11 cellular contexts compared by ENCODE assay signal in the genomic region with DNA sequence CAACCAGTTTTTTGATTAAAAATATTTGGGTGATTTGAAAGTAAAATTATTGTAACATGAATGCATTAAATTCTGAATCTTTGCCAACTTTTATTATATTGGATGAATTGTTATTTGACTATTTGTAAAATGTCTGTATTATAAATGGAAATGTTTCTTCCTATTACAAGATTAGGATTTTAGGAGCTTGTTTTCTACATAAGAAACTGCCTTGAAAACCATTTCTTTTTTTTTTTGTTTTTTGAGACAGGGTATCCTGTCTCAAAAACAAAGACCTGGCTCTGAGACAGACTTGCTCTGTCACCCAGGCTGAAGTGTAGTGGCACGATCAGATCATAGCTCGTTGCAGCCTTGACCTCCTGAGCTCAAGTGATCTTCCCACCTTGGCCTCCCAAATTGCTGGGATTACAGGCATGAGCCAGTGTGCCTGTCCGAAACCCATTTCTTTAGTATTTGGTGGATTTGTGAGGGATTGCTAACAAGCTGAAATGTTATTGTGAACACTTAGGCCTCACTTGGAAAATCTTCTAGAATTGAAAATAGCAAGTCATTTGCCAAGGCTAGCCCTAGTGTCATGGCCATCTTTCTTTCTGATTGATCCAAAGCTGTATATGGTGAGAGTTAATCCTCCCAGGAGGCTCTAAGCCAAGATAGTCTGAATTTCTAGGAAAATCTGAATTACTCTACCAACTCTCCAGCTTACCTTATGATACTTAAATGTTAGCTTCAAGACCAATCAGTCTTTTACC.
DNase-seq lines count a peak whose midpoint lies in the region; ATAC-seq and TF ChIP-seq lines count a peak whose summit lies in the region.
"Had no signal": no experiment of that assay in that cellular context is flagged by ENCODE, and none has a peak within 500 bp of the region (broad histone marks: within the 10 kb centered on the region; RNA-seq: fewer than 3 reads in every experiment).

No MANE protein-coding gene starts in this region.

- peak overlapping the region; percentile 93 for H3K27ac Mint-ChIP-seq in progenitor cell of endocrine pancreas
- H3K27ac Mint-ChIP-seq in stimulated activated naive B cell treated with anti-CD40 and anti-IgM and Interleukin-4, amounts not matched to agents 10 μg/mL and 1 μg/mL and 100 μg/mL, for 72 hours, result no peak overlapping the region

- DNase-seq in RWPE2 (ENCODE audit: low spot score) (no peak), right cardiac atrium (no peak), progenitor cell of endocrine pancreas (ENCODE audit: low spot score, unreplicated experiment) (no peak), NCI-H187 (lab: John Stamatoyannopoulos, UW) (no peak), HuH-7 (ENCODE audit: low spot score) (no peak)
- DNase-seq in stimulated activated naive B cell treated with anti-CD40 and anti-IgM and Interleukin-4, amounts not matched to agents 10 μg/mL and 1 μg/mL and 100 μg/mL, for 72 hours, result no peak
- DNase-seq: activated T-cell treated with anti-CD3 and anti-CD28 coated beads for 4 hours, NCI-H1092 had no signal

- H3K27ac ChIP-seq in ACC112 (ENCODE audit: low read depth, low read length) (peak overlapping the region; percentile 100), RWPE2 (ENCODE audit: poor library complexity, severe bottlenecking) (peak overlapping the region; percentile 99), right cardiac atrium (ENCODE audit: low read length) (peak overlapping the region; percentile 39)

- WGBS in right cardiac atrium, result 53% methylated on average over 3 of the region's 3 CpGs

- no peak overlapping the region for H3K4me3 Mint-ChIP-seq in progenitor cell of endocrine pancreas (ENCODE audit: low read depth)
- no peak overlapping the region for H3K4me3 Mint-ChIP-seq in stimulated activated naive B cell treated with anti-CD40 and anti-IgM and Interleukin-4, amounts not matched to agents 10 μg/mL and 1 μg/mL and 100 μg/mL, for 72 hours

- TF ChIP-seq CTCF in RWPE2 (IDR thresholded peaks at IDR 0.05; ENCODE audit: poor library complexity, severe bottlenecking), result no peak
- TF ChIP-seq CTCF in progenitor cell of endocrine pancreas (IDR thresholded peaks at IDR 0.05; ENCODE audit: unreplicated experiment), result no peak

- peaks cover 14% of the 10 kb centered on the region for H3K36me3 Mint-ChIP-seq in progenitor cell of endocrine pancreas (ENCODE audit: insufficient read depth)
- H3K36me3 Mint-ChIP-seq in stimulated activated naive B cell treated with anti-CD40 and anti-IgM and Interleukin-4, amounts not matched to agents 10 μg/mL and 1 μg/mL and 100 μg/mL, for 72 hours, result peaks cover 3 to 19% of the 10 kb centered on the region in 2 donors

- H3K27me3 Mint-ChIP-seq in progenitor cell of endocrine pancreas, result no peaks in the 10 kb centered on the region
- H3K27me3 Mint-ChIP-seq in stimulated activated naive B cell treated with anti-CD40 and anti-IgM and Interleukin-4, amounts not matched to agents 10 μg/mL and 1 μg/mL and 100 μg/mL, for 72 hours, result peaks cover 5 to 15% of the 10 kb centered on the region in 2 donors

- intact Hi-C loops in right cardiac atrium (cut with DNase I), result no loop called here

- H3K9me3 Mint-ChIP-seq in progenitor cell of endocrine pancreas (ENCODE audit: low read depth), result no peaks in the 10 kb centered on the region
- no peaks in the 10 kb centered on the region for H3K9me3 Mint-ChIP-seq in stimulated activated naive B cell treated with anti-CD40 and anti-IgM and Interleukin-4, amounts not matched to agents 10 μg/mL and 1 μg/mL and 100 μg/mL, for 72 hours

- H3K9me3 ChIP-seq in RWPE2 (ENCODE audit: severe bottlenecking) (no peaks in the 10 kb centered on the region), right cardiac atrium (ENCODE audit: control insufficient read depth, low read length) (no peaks in the 10 kb centered on the region)
- H3K9me3 ChIP-seq: thoracic aorta had no signal

- H3K4me3 ChIP-seq in ACC112 (ENCODE audit: low read depth, low read length) (peak overlapping the region; percentile 34; the same call in 1 of the 2 replicates), RWPE2 (ENCODE audit: severe bottlenecking) (no peak overlapping the region), right cardiac atrium (ENCODE audit: low read length) (no peak overlapping the region)
- H3K4me3 ChIP-seq: thoracic aorta had no signal

- peaks cover 61% of the 10 kb centered on the region for H3K4me1 Mint-ChIP-seq in progenitor cell of endocrine pancreas (ENCODE audit: low read depth)
- H3K4me1 Mint-ChIP-seq in stimulated activated naive B cell treated with anti-CD40 and anti-IgM and Interleukin-4, amounts not matched to agents 10 μg/mL and 1 μg/mL and 100 μg/mL, for 72 hours, result peaks cover 22 to 48% of the 10 kb centered on the region in 2 donors

- no peaks in the 10 kb centered on the region for H3K27me3 ChIP-seq in ACC112 (ENCODE audit: insufficient read depth, low read length)
- no peaks in the 10 kb centered on the region for H3K27me3 ChIP-seq in RWPE2 (ENCODE audit: insufficient read depth, poor library complexity, severe bottlenecking)
- H3K27me3 ChIP-seq in right cardiac atrium (ENCODE audit: control insufficient read depth, insufficient read depth), result no peaks in the 10 kb centered on the region

- peaks cover 80% of the 10 kb centered on the region for H3K79me2 ChIP-seq in ACC112 (ENCODE audit: control insufficient read depth, insufficient read depth, low read length, unreplicated experiment)

- H3K4me1 ChIP-seq in ACC112 (ENCODE audit: control insufficient read depth, insufficient read depth, low read length, unreplicated experiment) (peaks cover 83% of the 10 kb centered on the region), RWPE2 (ENCODE audit: insufficient read depth, poor library complexity, severe bottlenecking) (peaks cover 84% of the 10 kb centered on the region), right cardiac atrium (ENCODE audit: control insufficient read depth, insufficient read depth, low read length) (peaks cover 28% of the 10 kb centered on the region)

- ATAC-seq in RWPE2 (ENCODE audit: low read depth) (no peak), right cardiac atrium (no peak), HG03159 (IDR thresholded peaks at IDR 0.05; ENCODE audit: unreplicated experiment) (no peak)
- no peak for ATAC-seq in stimulated activated naive B cell treated with anti-CD40 and anti-IgM and Interleukin-4, amounts not matched to agents 10 μg/mL and 1 μg/mL and 100 μg/mL, for 72 hours (replicated peaks)

- H3K36me3 ChIP-seq in ACC112 (ENCODE audit: insufficient read depth, low read length) (peaks cover 29% of the 10 kb centered on the region), RWPE2 (ENCODE audit: low read depth) (peaks cover 28% of the 10 kb centered on the region)
- H3K36me3 ChIP-seq: thoracic aorta had no signal

- no peak overlapping the region for H2AFZ ChIP-seq in ACC112 (ENCODE audit: low read length, unreplicated experiment)

Comparison
In these comparisons a context has a peak if more than half of its experiments do, and no peak if none do; other contexts are left out.
1. H3K27ac ChIP-seq: peak in every context shown above with its lines; median percentile 100 in ACC112; 99 in RWPE2; 39 in right cardiac atrium.